ENCODE assay signal across 12 cellular contexts in the genomic region with DNA sequence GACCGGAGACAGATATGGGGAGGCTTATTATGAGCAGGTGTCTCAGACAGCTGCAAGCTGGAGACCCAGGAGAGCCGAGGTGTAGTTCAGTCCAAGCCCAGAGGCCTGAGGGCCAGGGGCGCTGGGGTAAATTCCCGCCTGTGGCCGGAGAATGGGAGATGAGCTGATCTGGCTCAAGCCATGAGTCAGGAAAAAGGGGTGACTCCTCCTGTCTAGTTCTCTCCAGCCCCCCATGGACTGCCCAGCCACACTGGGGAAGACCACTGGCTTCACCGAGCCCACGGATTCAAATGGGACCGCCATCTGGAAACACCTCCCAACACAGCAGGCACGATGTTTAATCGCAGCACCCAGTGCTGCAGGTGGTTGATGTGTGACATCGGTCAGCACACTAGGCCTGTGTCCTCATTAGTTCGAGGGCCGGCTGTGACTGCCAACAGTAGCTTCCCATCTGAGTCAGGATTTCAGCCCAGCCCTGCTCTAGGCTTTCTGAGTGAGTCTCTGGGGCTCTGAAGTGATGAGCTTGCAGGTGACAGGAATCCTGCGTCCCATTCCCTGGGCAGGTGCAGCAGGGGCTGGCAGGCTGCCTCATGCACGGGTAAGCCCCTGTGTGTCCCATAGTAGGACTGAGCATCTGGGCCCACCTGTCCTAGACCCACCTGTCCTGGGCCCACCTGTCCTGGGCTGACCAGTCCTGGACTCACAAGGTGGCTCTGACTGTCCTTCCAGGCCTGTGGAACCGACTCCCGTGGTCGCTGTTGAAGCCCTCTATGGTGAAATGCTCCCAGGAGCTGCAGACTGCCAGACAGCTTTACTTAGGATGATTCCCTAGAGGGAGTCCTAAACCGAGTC. TPM values are rescaled to one million over a fixed set of nuclear protein-coding genes. Genes with fewer than 3 reads are reported as not detected.
DNase-seq lines count a peak whose midpoint lies in the region; ATAC-seq and TF ChIP-seq lines count a peak whose summit lies in the region.
"Had no signal": no experiment of that assay in that cellular context is flagged by ENCODE, and none has a peak within 500 bp of the region (broad histone marks: within the 10 kb centered on the region; RNA-seq: fewer than 3 reads in every experiment).

No MANE protein-coding gene starts in this region.

- DNase-seq in activated CD8-positive, alpha-beta memory T cell treated with anti-CD3 and anti-CD28 coated beads, Interleukin-2, amount 50 U/mL, for 48 hours = peak; percentile 60
- DNase-seq in activated CD8-positive, alpha-beta memory T cell treated with anti-CD3 and anti-CD28 coated beads for 24 hours = no peak
- DNase-seq in NCI-H1092 treated with DMSO at 0.1 percent for 48 hours (lab: John Stamatoyannopoulos, UW) = peak; percentile 17
- DNase-seq in stimulated activated naive B cell treated with anti-CD40 and anti-IgM and Interleukin-4, amounts not matched to agents 10 μg/mL and 1 μg/mL and 100 μg/mL, for 72 hours = peak; percentile 0
- DNase-seq: NCI-H1694, nucleus accumbens had no signal

- peak overlapping the region in 1 of 5 experiments; percentile 39 for H3K4me3 Mint-ChIP-seq in brain
- H3K4me3 Mint-ChIP-seq in stimulated activated naive B cell treated with anti-CD40 and anti-IgM and Interleukin-4, amounts not matched to agents 10 μg/mL and 1 μg/mL and 100 μg/mL, for 72 hours = peak overlapping the region; percentile 42 to 69
- H3K4me3 Mint-ChIP-seq: GM23338 had no signal

- H3K9me3 Mint-ChIP-seq in brain = peaks cover 0 to 6% (median 2%) of the 10 kb centered on the region in 5 experiments
- peaks cover 0 to 9% of the 10 kb centered on the region in 2 donors for H3K9me3 Mint-ChIP-seq in stimulated activated naive B cell treated with anti-CD40 and anti-IgM and Interleukin-4, amounts not matched to agents 10 μg/mL and 1 μg/mL and 100 μg/mL, for 72 hours
- H3K9me3 Mint-ChIP-seq: CD14-positive monocyte, GM23338 had no signal

- no peak for TF ChIP-seq CTCF in brain (conservative IDR thresholded peaks at IDR 0.05)

- H3K27ac Mint-ChIP-seq in brain = peak overlapping the region in 4 of 5 experiments; percentile 47 to 85 (median 62)
- peak overlapping the region; percentile 96 for H3K27ac Mint-ChIP-seq in stimulated activated naive B cell treated with anti-CD40 and anti-IgM and Interleukin-4, amounts not matched to agents 10 μg/mL and 1 μg/mL and 100 μg/mL, for 72 hours
- H3K27ac Mint-ChIP-seq: GM23338 had no signal

- H3K4me1 Mint-ChIP-seq in brain = peaks cover 31% of the 10 kb centered on the region
- peaks cover 61 to 93% of the 10 kb centered on the region in 2 donors for H3K4me1 Mint-ChIP-seq in stimulated activated naive B cell treated with anti-CD40 and anti-IgM and Interleukin-4, amounts not matched to agents 10 μg/mL and 1 μg/mL and 100 μg/mL, for 72 hours

- H3K27me3 Mint-ChIP-seq in brain = peaks cover 8% of the 10 kb centered on the region
- H3K27me3 Mint-ChIP-seq in stimulated activated naive B cell treated with anti-CD40 and anti-IgM and Interleukin-4, amounts not matched to agents 10 μg/mL and 1 μg/mL and 100 μg/mL, for 72 hours = peaks cover 4 to 10% of the 10 kb centered on the region in 2 donors

- peaks cover 4% of the 10 kb centered on the region for H3K36me3 Mint-ChIP-seq in brain
- peaks cover 81 to 82% of the 10 kb centered on the region in 2 donors for H3K36me3 Mint-ChIP-seq in stimulated activated naive B cell treated with anti-CD40 and anti-IgM and Interleukin-4, amounts not matched to agents 10 μg/mL and 1 μg/mL and 100 μg/mL, for 72 hours
- H3K36me3 Mint-ChIP-seq: CD14-positive monocyte had no signal

- ATAC-seq in stimulated activated naive B cell treated with anti-CD40 and anti-IgM and Interleukin-4, amounts not matched to agents 10 μg/mL and 1 μg/mL and 100 μg/mL, for 72 hours (replicated peaks) = no peak
- no peak for ATAC-seq in GM18907 (IDR thresholded peaks at IDR 0.05; ENCODE audit: unreplicated experiment)
- no peak for ATAC-seq in GM19035 (IDR thresholded peaks at IDR 0.05; ENCODE audit: unreplicated experiment)
- no peak for ATAC-seq in HG02623 (IDR thresholded peaks at IDR 0.05; ENCODE audit: unreplicated experiment)
- ATAC-seq: GM23338 had no signal

RNA-seq across cellular contexts. Expression of gene AHRR, which starts 49.7 kb away (rescaled TPM):
- 3.0 TPM for polyA plus RNA-seq in brain (ENCODE audit: insufficient read depth, low read depth, low replicate concordance)
